In genomic region chr16:25217119-25217511, GRCh38 we compare ENCODE assay signal across 27 cellular contexts. TPM values are rescaled to one million over a fixed set of nuclear protein-coding genes. Genes with fewer than 3 reads are reported as not detected.
DNase-seq lines count a peak whose midpoint lies in the region; ATAC-seq, FAIRE-seq and TF ChIP-seq lines count a peak whose summit lies in the region.
"Had no signal": no experiment of that assay in that cellular context is flagged by ENCODE, and none has a peak within 500 bp of the region (broad histone marks: within the 10 kb centered on the region; RNA-seq: fewer than 3 reads in every experiment).

No MANE protein-coding gene starts in this region.

- H3K27me3 ChIP-seq in HepG2 (ENCODE audit: control insufficient read depth in 1 of 2, insufficient read depth in 2 of 2, low read length in 2 of 2) (no peaks in the 10 kb centered on the region; a peak in 1 of 5 replicates), right lobe of liver (no peaks in the 10 kb centered on the region), H1 (replicated peaks in 1 of 4; ENCODE audit: control insufficient read depth in 3 of 4, extremely low read depth in 1 of 4, insufficient read depth in 3 of 4, low read length in 3 of 4) (no peaks in the 10 kb centered on the region), mucosa of rectum (ENCODE audit: control insufficient read depth in 2 of 2, insufficient read depth in 2 of 2, low read length in 2 of 2) (no peaks in the 10 kb centered on the region), pancreas (no peaks in the 10 kb centered on the region)
- H3K27me3 ChIP-seq: BLaER1 treated with 17β-estradiol and CSF1 and Interleukin-3, amounts not matched to agents 10 nM and 100 nM had no signal

- FAIRE-seq in HepG2 (lab: Jason Lieb, UNC) (no peak), H1 (lab: Jason Lieb, UNC) (no peak), pancreas (lab: Jason Lieb, UNC) (no peak), RCC 7860 (lab: Jason Lieb, UNC) (no peak)
- FAIRE-seq: A204.1, D721Med, GM12878, GM19239 had no signal

- H3K56ac ChIP-seq in H1 (replicated peaks; ENCODE audit: insufficient read length, low read depth, low read length), result no peak overlapping the region

- DNase-seq in HepG2 (ENCODE audit: low spot score) (no peak), right lobe of liver (no peak), H1 (ENCODE audit: low read depth in 1 of 2, low spot score in 2 of 2) (no peak), pancreas (peak in 1 of 6 donors; percentile 67), RCC 7860 (ENCODE audit: low spot score) (no peak), foreskin fibroblast (no peak), anterior cingulate cortex (lab: John Stamatoyannopoulos, UW) (no peak)
- DNase-seq: AML-193; BE2C; CD4-positive, alpha-beta T cell; CD8-positive, alpha-beta memory T cell; DMS 273 treated with DMSO at 0.1 percent for 48 hours; DMS79; EL; GDM1; GOT3; H9 had no signal

- in situ Hi-C loops in HepG2 (cut with HindIII; ENCODE audit: extremely low pct_ligation_motif_present, low pct_unique_long_range_greater_than_20kb), result no loop called here

- no peak overlapping the region for H2BK12ac ChIP-seq in H1 (ENCODE audit: low read depth, low read length)

- H3K14ac ChIP-seq in H1 (ENCODE audit: insufficient read length), result no peak overlapping the region

- H3K27ac ChIP-seq in HepG2 (ENCODE audit: extremely low read length, insufficient read depth, low read length) (no peak overlapping the region), right lobe of liver (no peak overlapping the region), H1 (ENCODE audit: low read depth, low read length) (no peak overlapping the region), mucosa of rectum (ENCODE audit: low read depth in 2 of 2, low read length in 2 of 2) (peak overlapping the region in 1 of 2 donors; percentile 8), pancreas (peak overlapping the region; percentile 82 to 90 (median 83))
- H3K27ac ChIP-seq: 22Rv1; BLaER1 treated with 17β-estradiol and CSF1 and Interleukin-3, amounts not matched to agents 10 nM and 100 nM had no signal

- H3K4me3 ChIP-seq in HepG2 (replicated peaks in 1 of 3; ENCODE audit: insufficient read depth in 1 of 3, low read depth in 2 of 3, low read length in 3 of 3) (no peak overlapping the region), right lobe of liver (no peak overlapping the region), H1 (ENCODE audit: extremely low read depth in 1 of 4, insufficient read depth in 2 of 4, low read depth in 3 of 4, low read length in 4 of 4) (no peak overlapping the region), mucosa of rectum (ENCODE audit: low read length in 2 of 2) (peak overlapping the region; percentile 42 to 63), pancreas (peak overlapping the region; percentile 26 to 59 (median 47)), foreskin fibroblast (ENCODE audit: low read depth in 1 of 2, low read length in 2 of 2) (no peak overlapping the region)
- H3K4me3 ChIP-seq: BLaER1 treated with 17β-estradiol and CSF1 and Interleukin-3, amounts not matched to agents 10 nM and 100 nM; GM12878 had no signal

- no peak for TF ChIP-seq RAD21 in HepG2 (CRISPR knock-in tag; IDR thresholded peaks at IDR 0.05)
- TF ChIP-seq RAD21 in H1 (IDR thresholded peaks at IDR 0.05 in 1 of 2, conservative IDR thresholded peaks at IDR 0.05 in 1 of 2; ENCODE audit: low read depth in 2 of 2, low read length in 2 of 2), result no peak

- no peak overlapping the region for H3K23ac ChIP-seq in H1 (ENCODE audit: insufficient read length)

- H3K36me3 ChIP-seq in HepG2 (replicated peaks in 1 of 2; ENCODE audit: control insufficient read depth in 1 of 2, insufficient read depth in 2 of 2, low read length in 2 of 2), result no peaks in the 10 kb centered on the region
- H3K36me3 ChIP-seq in right lobe of liver, result no peaks in the 10 kb centered on the region
- H3K36me3 ChIP-seq in H1 (ENCODE audit: control insufficient read depth in 2 of 4, insufficient read depth in 4 of 4, low read length in 3 of 4), result no peaks in the 10 kb centered on the region
- no peaks in the 10 kb centered on the region for H3K36me3 ChIP-seq in mucosa of rectum (ENCODE audit: control insufficient read depth in 2 of 2, insufficient read depth in 2 of 2, low read length in 2 of 2)
- H3K36me3 ChIP-seq in pancreas, result no peaks in the 10 kb centered on the region
- H3K36me3 ChIP-seq: BE2C; BLaER1 treated with 17β-estradiol and CSF1 and Interleukin-3, amounts not matched to agents 10 nM and 100 nM had no signal

- H3K9ac ChIP-seq in HepG2 (ENCODE audit: insufficient read depth, low read depth, low read length) (no peak overlapping the region), H1 (replicated peaks in 1 of 4; ENCODE audit: extremely low read depth in 1 of 4, low read depth in 3 of 4, low read length in 3 of 4) (no peak overlapping the region), mucosa of rectum (ENCODE audit: low read depth in 1 of 2, low read length in 2 of 2) (no peak overlapping the region)
- H3K9ac ChIP-seq: BLaER1 treated with 17β-estradiol and CSF1 and Interleukin-3, amounts not matched to agents 10 nM and 100 nM had no signal

- intact Hi-C loops in HepG2 (cut with micrococcal nuclease; ENCODE audit: unreplicated experiment), result no loop called here
- intact Hi-C loops in right lobe of liver (cut with DNase I), result no loop called here
- intact Hi-C loops in pancreas (cut with DNase I), result no loop called here

- no peak overlapping the region for H2BK5ac ChIP-seq in H1 (ENCODE audit: low read depth, low read length)

- ATAC-seq in HepG2 (no peak), right lobe of liver (no peak), pancreas (peak; percentile 23 to 38 (median 24))
- ATAC-seq: GM12878, HCT116 had no signal

- no peaks in the 10 kb centered on the region for H3K79me1 ChIP-seq in H1 (ENCODE audit: low read depth, low read length)

- TF ChIP-seq POLR2A in HepG2 (IDR thresholded peaks at IDR 0.05; ENCODE audit: insufficient read depth in 1 of 2, low read depth in 2 of 2, low read length in 2 of 2), result no peak
- TF ChIP-seq POLR2A in right lobe of liver (IDR thresholded peaks at IDR 0.05), result no peak
- no peak for TF ChIP-seq POLR2A in H1 (IDR thresholded peaks at IDR 0.05; ENCODE audit: control extremely low read depth in 1 of 2, low read depth in 2 of 2, low read length in 2 of 2)

- 74% methylated on average over 17 of the region's 17 CpGs for WGBS in HepG2 (ENCODE audit: low lambda C conversion rate)
- WGBS in right lobe of liver (ENCODE audit: insufficient coverage, low coverage, low lambda C conversion rate, missing lambda C conversion rate), result 67% methylated on average over 1 of the region's 17 CpGs
- 87% methylated on average over 17 of the region's 17 CpGs; no CpG with 5 or more reads in 1 of the 2 experiments for WGBS in H1 (ENCODE audit: extremely low coverage in 1 of 2, insufficient coverage in 1 of 2, insufficient read length in 1 of 2, insufficient replicate concordance in 2 of 2, low coverage in 1 of 2, low lambda C conversion rate in 2 of 2, missing lambda C conversion rate in 1 of 2), 2 experiments
- 30 to 40% methylated on average over 17 of the region's 17 CpGs for WGBS in pancreas, 2 donors

- no peaks in the 10 kb centered on the region for H3K9me3 ChIP-seq in HepG2 (ENCODE audit: low read length)
- no peaks in the 10 kb centered on the region for H3K9me3 ChIP-seq in right lobe of liver
- no peaks in the 10 kb centered on the region for H3K9me3 ChIP-seq in H1 (ENCODE audit: insufficient read depth in 2 of 2, low read depth in 1 of 2, low read length in 1 of 2)
- H3K9me3 ChIP-seq in mucosa of rectum (ENCODE audit: control insufficient read depth in 2 of 2, low read length in 2 of 2), result no peaks in the 10 kb centered on the region
- H3K9me3 ChIP-seq in pancreas, result no peaks in the 10 kb centered on the region
- H3K9me3 ChIP-seq: BE2C; BLaER1 treated with 17β-estradiol and CSF1 and Interleukin-3, amounts not matched to agents 10 nM and 100 nM had no signal

- H3K18ac ChIP-seq in H1 (ENCODE audit: extremely low read depth, low read length), result no peak overlapping the region

- H2AFZ ChIP-seq in HepG2 (ENCODE audit: low read length), result no peak overlapping the region
- no peak overlapping the region for H2AFZ ChIP-seq in H1 (ENCODE audit: low read length)

- no peak overlapping the region for H2BK20ac ChIP-seq in H1 (ENCODE audit: low read length)

- TF ChIP-seq EP300 in HepG2 (IDR thresholded peaks at IDR 0.05; ENCODE audit: low read depth in 2 of 2, low read length in 2 of 2), result no peak
- TF ChIP-seq EP300 in HepG2 (CRISPR knock-in tag; IDR thresholded peaks at IDR 0.05; ENCODE audit: borderline replicate concordance), result no peak
- TF ChIP-seq EP300 in H1 (IDR thresholded peaks at IDR 0.05; ENCODE audit: borderline replicate concordance in 1 of 2, low read depth in 2 of 2, low read length in 2 of 2), result no peak

- no peak overlapping the region for H2AK5ac ChIP-seq in H1 (ENCODE audit: low read depth, low read length)

- peaks cover 4% of the 10 kb centered on the region; the same call in 1 of the 2 replicates for H3K23me2 ChIP-seq in H1 (ENCODE audit: low read depth, low read length)

- H4K91ac ChIP-seq in H1 (replicated peaks; ENCODE audit: insufficient read length, low read length), result no peak overlapping the region

- CTCF ChIA-PET in HepG2 (lab: Yijun Ruan, JAX; ENCODE audit: low intra/inter-chr PET ratio, low total read pairs), result no interaction called here
- CTCF ChIA-PET in H1 (lab: Charles Lee; ENCODE audit: partially characterized antibody), result interaction anchor here (0.6 to 3.9 kb wide), 3 partner anchors 8 to 161 kb away, joined by 3 to 11 read pairs (median 4); no protein-coding TSS in a partner anchor

- no peaks in the 10 kb centered on the region for H3K79me2 ChIP-seq in HepG2 (ENCODE audit: insufficient read depth, low read length)
- no peaks in the 10 kb centered on the region for H3K79me2 ChIP-seq in H1 (ENCODE audit: control insufficient read depth in 1 of 2, insufficient read depth in 2 of 2, low read length in 2 of 2)

- TF ChIP-seq CTCF in HepG2 (CRISPR knock-in tag; IDR thresholded peaks at IDR 0.05) (no peak), right lobe of liver (IDR thresholded peaks at IDR 0.05) (no peak), H1 (IDR thresholded peaks at IDR 0.05; ENCODE audit: control extremely low read depth in 1 of 3, insufficient read depth in 1 of 3, low read depth in 1 of 3, low read length in 3 of 3) (no peak), pancreas (IDR thresholded peaks at IDR 0.05) (no peak), foreskin fibroblast (IDR thresholded peaks at IDR 0.05; ENCODE audit: low read depth, low read length) (no peak)

- no peak overlapping the region for H4K5ac ChIP-seq in H1 (ENCODE audit: insufficient read length, low read depth, low read length)

- H2BK120ac ChIP-seq in H1 (replicated peaks; ENCODE audit: low read depth, low read length), result no peak overlapping the region

- no peak overlapping the region for H3K4me2 ChIP-seq in HepG2 (ENCODE audit: low read depth, low read length)
- no peak overlapping the region for H3K4me2 ChIP-seq in H1 (ENCODE audit: insufficient read depth in 1 of 2, low read depth in 2 of 2, low read length in 2 of 2)
- H3K4me2 ChIP-seq: BLaER1 treated with 17β-estradiol and CSF1 and Interleukin-3, amounts not matched to agents 10 nM and 100 nM had no signal

- no peak overlapping the region for H2BK15ac ChIP-seq in H1 (ENCODE audit: low read length)

- peaks cover 42% of the 10 kb centered on the region for H3K4me1 ChIP-seq in HepG2 (ENCODE audit: insufficient read depth, low read length)
- H3K4me1 ChIP-seq in right lobe of liver, result peaks cover 0 to 5% (median 0%) of the 10 kb centered on the region in 4 donors
- no peaks in the 10 kb centered on the region for H3K4me1 ChIP-seq in H1 (replicated peaks in 1 of 4; ENCODE audit: control insufficient read depth in 3 of 4, insufficient read depth in 4 of 4, low read length in 3 of 4)
- peaks cover 0 to 11% of the 10 kb centered on the region in 2 donors for H3K4me1 ChIP-seq in mucosa of rectum (ENCODE audit: control insufficient read depth in 2 of 2, insufficient read depth in 2 of 2, low read length in 2 of 2)
- peaks cover 0 to 6% (median 6%) of the 10 kb centered on the region in 3 donors for H3K4me1 ChIP-seq in pancreas
- H3K4me1 ChIP-seq: BE2C had no signal

- H4K8ac ChIP-seq in H1 (ENCODE audit: extremely low read depth, insufficient read depth, low read length), result peak overlapping the region; percentile 68; the same call in 1 of the 2 replicates

- no TSS peak for BruUV-seq in HepG2 (replicated peaks; lab: Mats Ljungman, UMichigan)

- no peaks in the 10 kb centered on the region for H4K20me1 ChIP-seq in HepG2 (ENCODE audit: insufficient read depth, low read length)
- peaks cover 0 to 2% of the 10 kb centered on the region in 2 experiments for H4K20me1 ChIP-seq in H1 (replicated peaks in 1 of 2; ENCODE audit: control insufficient read depth in 1 of 2, insufficient read depth in 2 of 2, low read length in 2 of 2)
- H4K20me1 ChIP-seq: BLaER1 treated with 17β-estradiol and CSF1 and Interleukin-3, amounts not matched to agents 10 nM and 100 nM had no signal

- POLR2A ChIA-PET in HepG2 (lab: Yijun Ruan, JAX) (no interaction called here), H1 (lab: Charles Lee; ENCODE audit: partially characterized antibody) (interaction anchor here (0.5 kb wide), 1 partner anchor 1695 kb away, joined by 3 read pairs; no protein-coding TSS in a partner anchor)

- H3K4ac ChIP-seq in H1 (replicated peaks; ENCODE audit: insufficient read length, low read depth, low read length), result no peak overlapping the region

RNA-seq across cellular contexts. Expression of gene AQP8, which starts 0.4 kb away (rescaled TPM):
- total RNA-seq in HepG2 (2016; rRNA removed; fragmentation: Illumina TruSeq; extraction: Trizol), result 0.33 TPM in 1 of 2 replicates, not detected in the other
- 0.26 and 0.40 TPM in 2 replicates for total RNA-seq in HepG2 (2016; cell fraction: cytosol; rRNA removed; fragmentation: Illumina TruSeq; extraction: Trizol; ENCODE audit: low read depth)
- 0.22 TPM in 1 of 2 replicates, not detected in the other for total RNA-seq in HepG2 (2016; cell fraction: insoluble cytoplasmic fraction; rRNA removed; fragmentation: Illumina TruSeq; extraction: Trizol)
- 0.45 and 0.59 TPM in 2 replicates for total RNA-seq in HepG2 (2016; cell fraction: membrane; rRNA removed; fragmentation: Illumina TruSeq; extraction: Trizol)
- total RNA-seq in HepG2 (2016; cell fraction: nucleus; rRNA removed; fragmentation: Illumina TruSeq; extraction: Trizol), result not detected in 2 replicates
- polyA plus RNA-seq in HepG2 (2011; rRNA removed), result 1.3 and 1.9 TPM in 2 replicates
- 1.9 and 2.4 TPM in 2 replicates for polyA plus RNA-seq in HepG2 (2011; cell fraction: cytosol; rRNA removed)
- polyA plus RNA-seq in HepG2 (2011; cell fraction: nucleus; rRNA removed), result 1.1 and 1.2 TPM in 2 replicates
- polyA plus RNA-seq in HepG2 (2012), result 0.51 and 0.78 TPM in 2 replicates
- polyA plus RNA-seq in HepG2 (2016; cell fraction: cytosol; fragmentation: Illumina TruSeq; extraction: Trizol; ENCODE audit: low read depth), result 0.21 and 0.24 TPM in 2 replicates
- 0.20 TPM in 1 of 2 replicates, not detected in the other for polyA plus RNA-seq in HepG2 (2016; cell fraction: insoluble cytoplasmic fraction; fragmentation: Illumina TruSeq; extraction: Trizol; ENCODE audit: low read depth)
- polyA plus RNA-seq in HepG2 (2016; cell fraction: membrane; fragmentation: Illumina TruSeq; extraction: Trizol; ENCODE audit: low read depth), result 0.30 and 0.48 TPM in 2 replicates
- 0.51 TPM in 1 of 2 replicates, not detected in the other for polyA plus RNA-seq in HepG2 (2016; cell fraction: nucleus; fragmentation: Illumina TruSeq; extraction: Trizol; ENCODE audit: insufficient read depth, low read depth)
- 1.2 TPM in 1 of 2 replicates, not detected in the other for polyA minus RNA-seq in HepG2 (2011; rRNA and poly(A)+ RNA removed; ENCODE audit: low replicate concordance)
- polyA minus RNA-seq in HepG2 (2011; cell fraction: cytosol; rRNA and poly(A)+ RNA removed), result 0.59 TPM in 1 of 2 replicates, not detected in the other
- 0.37 TPM in 1 of 2 replicates, not detected in the other for polyA minus RNA-seq in HepG2 (2011; cell fraction: nucleus; rRNA and poly(A)+ RNA removed)
- under 1 TPM in 2 of 6 experiments, not detected in 4; 0.25 to 0.95 TPM for total RNA-seq in right lobe of liver
- total RNA-seq in H1 (2021; fragmentation: NEBNext Ultra II Directional; extraction: Animal tissue kit (Norgen Biotek cat#: 25700)), result not detected in 2 replicates
- polyA plus RNA-seq in H1 (2011; rRNA removed), result not detected in 2 replicates
- polyA plus RNA-seq in H1 (2011; cell fraction: cytosol; rRNA removed), result not detected
- polyA plus RNA-seq in H1 (2011; cell fraction: nucleus; rRNA removed), result 0.09 TPM
- polyA plus RNA-seq in H1 (2012, experiment 1 of 2), result not detected in 4 replicates
- not detected for polyA plus RNA-seq in H1 (2012, experiment 2 of 2)
- polyA plus RNA-seq in H1 (2013, experiment 1 of 2), result 0.04 TPM
- polyA plus RNA-seq in H1 (2013, experiment 2 of 2), result not detected
- not detected in 2 replicates for polyA minus RNA-seq in H1 (2011; rRNA and poly(A)+ RNA removed)
- not detected for polyA minus RNA-seq in H1 (2011; cell fraction: cytosol; rRNA and poly(A)+ RNA removed)
- polyA minus RNA-seq in H1 (2011; cell fraction: nucleus; rRNA and poly(A)+ RNA removed), result not detected
- total RNA-seq in pancreas, result 100 to 1,000 TPM; 114 to 355 (median 163) TPM
- 10 to 100 TPM; 80.7 to 92.5 TPM for polyA plus RNA-seq in pancreas
- total RNA-seq: GM12878, H9 had no signal
- polyA plus RNA-seq: AG04450; CD14-positive monocyte; CD8-positive, alpha-beta memory T cell; GM12878 had no signal

RNA-seq across cellular contexts. Expression of gene ZKSCAN2, which starts 40.5 kb away (rescaled TPM):
- 11.1 and 14.7 TPM in 2 replicates for total RNA-seq in HepG2 (2016; rRNA removed; fragmentation: Illumina TruSeq; extraction: Trizol)
- 1.2 and 1.8 TPM in 2 replicates for total RNA-seq in HepG2 (2016; cell fraction: cytosol; rRNA removed; fragmentation: Illumina TruSeq; extraction: Trizol; ENCODE audit: low read depth)
- total RNA-seq in HepG2 (2016; cell fraction: insoluble cytoplasmic fraction; rRNA removed; fragmentation: Illumina TruSeq; extraction: Trizol), result 11.4 and 14.6 TPM in 2 replicates
- total RNA-seq in HepG2 (2016; cell fraction: membrane; rRNA removed; fragmentation: Illumina TruSeq; extraction: Trizol), result 4.6 and 5.1 TPM in 2 replicates
- total RNA-seq in HepG2 (2016; cell fraction: nucleus; rRNA removed; fragmentation: Illumina TruSeq; extraction: Trizol), result 15.4 and 18.7 TPM in 2 replicates
- polyA plus RNA-seq in HepG2 (2011; rRNA removed), result 4.2 TPM in 2 replicates
- 2.6 and 3.9 TPM in 2 replicates for polyA plus RNA-seq in HepG2 (2011; cell fraction: cytosol; rRNA removed)
- polyA plus RNA-seq in HepG2 (2011; cell fraction: nucleus; rRNA removed), result 7.2 and 7.9 TPM in 2 replicates
- polyA plus RNA-seq in HepG2 (2012), result 4.9 and 6.0 TPM in 2 replicates
- polyA plus RNA-seq in HepG2 (2016; cell fraction: cytosol; fragmentation: Illumina TruSeq; extraction: Trizol; ENCODE audit: low read depth), result 0.29 and 0.40 TPM in 2 replicates
- 8.7 TPM in 2 replicates for polyA plus RNA-seq in HepG2 (2016; cell fraction: insoluble cytoplasmic fraction; fragmentation: Illumina TruSeq; extraction: Trizol; ENCODE audit: low read depth)
- 1.2 and 1.5 TPM in 2 replicates for polyA plus RNA-seq in HepG2 (2016; cell fraction: membrane; fragmentation: Illumina TruSeq; extraction: Trizol; ENCODE audit: low read depth)
- polyA plus RNA-seq in HepG2 (2016; cell fraction: nucleus; fragmentation: Illumina TruSeq; extraction: Trizol; ENCODE audit: insufficient read depth, low read depth), result 9.8 and 10.4 TPM in 2 replicates
- 7.2 and 16.4 TPM in 2 replicates for polyA minus RNA-seq in HepG2 (2011; rRNA and poly(A)+ RNA removed; ENCODE audit: low replicate concordance)
- 12.3 and 13.2 TPM in 2 replicates for polyA minus RNA-seq in HepG2 (2011; cell fraction: cytosol; rRNA and poly(A)+ RNA removed)
- 44.2 and 45.0 TPM in 2 replicates for polyA minus RNA-seq in HepG2 (2011; cell fraction: nucleus; rRNA and poly(A)+ RNA removed)
- 1 to 10 TPM; 2.2 to 2.7 (median 2.2) TPM for total RNA-seq in right lobe of liver
- 11.0 and 11.6 TPM in 2 replicates for total RNA-seq in H1 (2021; fragmentation: NEBNext Ultra II Directional; extraction: Animal tissue kit (Norgen Biotek cat#: 25700))
- polyA plus RNA-seq in H1 (2011; rRNA removed), result 2.2 and 2.6 TPM in 2 replicates
- polyA plus RNA-seq in H1 (2011; cell fraction: cytosol; rRNA removed), result 3.0 TPM
- 4.6 TPM for polyA plus RNA-seq in H1 (2011; cell fraction: nucleus; rRNA removed)
- polyA plus RNA-seq in H1 (2012, experiment 1 of 2), result 4.3 to 5.5 TPM (median 4.8 TPM) in 4 replicates
- 0.47 TPM for polyA plus RNA-seq in H1 (2012, experiment 2 of 2)
- polyA plus RNA-seq in H1 (2013, experiment 1 of 2), result 4.5 TPM
- 4.5 TPM for polyA plus RNA-seq in H1 (2013, experiment 2 of 2)
- polyA minus RNA-seq in H1 (2011; rRNA and poly(A)+ RNA removed), result 13.6 and 14.7 TPM in 2 replicates
- 12.3 TPM for polyA minus RNA-seq in H1 (2011; cell fraction: cytosol; rRNA and poly(A)+ RNA removed)
- 14.0 TPM for polyA minus RNA-seq in H1 (2011; cell fraction: nucleus; rRNA and poly(A)+ RNA removed)
- total RNA-seq in pancreas, result 1 to 10 TPM; 1.6 to 2.6 (median 2.0) TPM
- polyA plus RNA-seq in pancreas, result 1 to 10 TPM in 1 of 2 donors, under 1 TPM in 1; 0.80 to 1.3 TPM

Comparison
In these comparisons a context has a peak if more than half of its experiments do, and no peak if none do; other contexts are left out.
1. ATAC-seq: peak in pancreas (4 of 4); none in HepG2 (single experiment) and right lobe of liver (0 of 4).
2. H3K27ac ChIP-seq: peak in pancreas (4 of 4); none in HepG2 (single experiment), right lobe of liver (0 of 3) and H1 (single experiment).
3. H3K4me3 ChIP-seq: peak in mucosa of rectum (2 of 2) and pancreas (4 of 4); none in HepG2 (0 of 3), right lobe of liver (0 of 3), H1 (0 of 4) and foreskin fibroblast (0 of 2).
4. RNA of gene AQP8, which starts 0.4 kb away (total RNA-seq): 114 to 355 TPM in pancreas; 0.22 to 0.59 TPM in HepG2, 0.25 to 0.95 TPM in right lobe of liver and not detected in H1; every median in the first group is over 10 times any median in the second.